In genomic region chr22:36510966-36511881, GRCh38 we compare ENCODE assay signal across 1 cellular context.
TF ChIP-seq lines count a peak whose summit lies in the region.

No MANE protein-coding gene starts in this region.

TF ChIP-seq in Ishikawa, 13 proteins besides CTCF, POLR2A, EP300 and RAD21 (continued from another document):
- no peak for TF ChIP-seq REST (IDR thresholded peaks at IDR 0.05; ENCODE audit: low read depth)
- no peak for TF ChIP-seq USF1 (IDR thresholded peaks at IDR 0.05)
- TF ChIP-seq CREB1 (IDR thresholded peaks at IDR 0.05; ENCODE audit: low read depth) = no peak
- TF ChIP-seq TCF12 (IDR thresholded peaks at IDR 0.05; ENCODE audit: low read depth) = no peak
- no peak for TF ChIP-seq TAF1 (IDR thresholded peaks at IDR 0.05; ENCODE audit: low read depth)
- no peak for TF ChIP-seq EGR1 (IDR thresholded peaks at IDR 0.05)
- TF ChIP-seq CEBPB (IDR thresholded peaks at IDR 0.05) = no peak
- TF ChIP-seq MAX (IDR thresholded peaks at IDR 0.05) = no peak
- no peak for TF ChIP-seq NFIC (IDR thresholded peaks at IDR 0.05)
